Comparison of ENCODE assay signal across 23 cellular contexts in the genomic region with DNA sequence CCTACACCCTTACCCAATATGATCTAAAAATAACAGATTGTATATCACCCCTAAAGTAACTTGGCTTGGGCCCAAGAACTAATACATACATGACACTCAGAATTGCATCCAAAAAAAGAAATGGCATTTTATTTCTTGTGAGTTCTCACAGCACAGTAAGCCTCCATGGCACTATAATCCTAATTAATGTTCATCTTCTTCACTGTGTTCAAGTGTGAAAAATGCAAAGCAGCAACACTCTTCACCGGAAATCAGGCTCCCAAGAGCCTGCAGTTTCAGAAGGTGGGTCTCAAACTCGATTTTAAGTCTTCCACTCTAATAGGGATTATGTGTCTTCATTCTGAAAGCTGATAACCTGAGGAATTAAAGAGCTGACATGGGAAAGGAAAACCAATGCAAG.
"Had no signal": no experiment of that assay in that cellular context is flagged by ENCODE, and none has a peak within 500 bp of the region (broad histone marks: within the 10 kb centered on the region; RNA-seq: fewer than 3 reads in every experiment).

No MANE protein-coding gene starts in this region.

- H3K4me3 ChIP-seq: adrenal gland, heart right ventricle, ovary, right lobe of liver, suprapubic skin had no signal

- H3K9me3 Mint-ChIP-seq: activated naive CD4-positive, alpha-beta T cell treated with anti-CD3 and anti-CD28 coated beads, Interleukin-2, amount 50 U/mL, for 24 hours; activated T-cell treated with anti-CD3 and anti-CD28 coated beads, Interleukin-2, amount 50 U/mL, for 72 hours; immature natural killer cell had no signal

- H3K4me3 Mint-ChIP-seq: activated naive CD4-positive, alpha-beta T cell treated with anti-CD3 and anti-CD28 coated beads, Interleukin-2, amount 50 U/mL, for 24 hours; activated T-cell treated with anti-CD3 and anti-CD28 coated beads, Interleukin-2, amount 50 U/mL, for 72 hours; dendritic cell treated with granulocyte-macrophage colony-stimulating factor and Interleukin-4, amounts not matched to agents 40 ng/mL and 50 ng/mL, for 4 days; immature natural killer cell; stimulated activated naive CD8-positive, alpha-beta T cell treated with anti-CD3 and anti-CD28 coated beads, Interleukin-15, amount 100 ng/mL, for 72 hours had no signal

- DNase-seq: activated CD4-positive, alpha-beta T cell treated with anti-CD3 and anti-CD28 coated beads for 1 hour; activated CD8-positive, alpha-beta memory T cell treated with anti-CD3 and anti-CD28 coated beads for 24 hours; activated CD8-positive, alpha-beta memory T cell treated with anti-CD3 and anti-CD28 coated beads, Interleukin-2, amount 50 U/mL, for 48 hours; activated effector memory CD4-positive, alpha-beta T cell treated with anti-CD3 and anti-CD28 coated beads, Interleukin-2, amount 50 U/mL, for 16 hours; activated T-cell treated with anti-CD3 and anti-CD28 coated beads, Interleukin-2, amount 50 U/mL, for 72 hours; adrenal gland; cerebellar nuclear complex; effector CD8-positive, alpha-beta T cell; heart right ventricle; immature natural killer cell; kidney glomerular epithelial cell; left ventricle myocardium superior; ovary; right lobe of liver; small intestine; stimulated activated CD4-positive, alpha-beta T cell treated with anti-CD3 and anti-CD28 coated beads, Interleukin-4, amount 100 ng/mL, for 1 hour; stimulated activated naive CD8-positive, alpha-beta T cell treated with anti-CD3 and anti-CD28 coated beads, Interleukin-15, amount 100 ng/mL, for 72 hours; trophoblast cell; WERI-Rb-1 had no signal

- H3K36me3 ChIP-seq: adrenal gland, heart right ventricle, ovary, right lobe of liver, suprapubic skin, WERI-Rb-1 had no signal

- H3K9me3 ChIP-seq: adrenal gland, heart right ventricle, ovary, right lobe of liver, suprapubic skin had no signal

- H3K27me3 ChIP-seq: adrenal gland, heart right ventricle, ovary, right lobe of liver, suprapubic skin had no signal

- H3K36me3 Mint-ChIP-seq: activated naive CD4-positive, alpha-beta T cell treated with anti-CD3 and anti-CD28 coated beads, Interleukin-2, amount 50 U/mL, for 24 hours; immature natural killer cell had no signal

- H3K27ac Mint-ChIP-seq: activated naive CD4-positive, alpha-beta T cell treated with anti-CD3 and anti-CD28 coated beads, Interleukin-2, amount 50 U/mL, for 24 hours; activated T-cell treated with anti-CD3 and anti-CD28 coated beads, Interleukin-2, amount 50 U/mL, for 72 hours; dendritic cell treated with granulocyte-macrophage colony-stimulating factor and Interleukin-4, amounts not matched to agents 40 ng/mL and 50 ng/mL, for 4 days; immature natural killer cell; stimulated activated naive CD8-positive, alpha-beta T cell treated with anti-CD3 and anti-CD28 coated beads, Interleukin-15, amount 100 ng/mL, for 72 hours had no signal

- H3K4me1 Mint-ChIP-seq: activated naive CD4-positive, alpha-beta T cell treated with anti-CD3 and anti-CD28 coated beads, Interleukin-2, amount 50 U/mL, for 24 hours; immature natural killer cell; stimulated activated naive CD8-positive, alpha-beta T cell treated with anti-CD3 and anti-CD28 coated beads, Interleukin-15, amount 100 ng/mL, for 72 hours had no signal

- H3K4me1 ChIP-seq: adrenal gland, suprapubic skin had no signal

- H3K27ac ChIP-seq: adrenal gland, heart right ventricle, ovary, right lobe of liver, suprapubic skin, WERI-Rb-1 had no signal

- H3K27me3 Mint-ChIP-seq: dendritic cell treated with granulocyte-macrophage colony-stimulating factor and Interleukin-4, amounts not matched to agents 40 ng/mL and 50 ng/mL, for 4 days had no signal

- ATAC-seq: activated T-cell treated with anti-CD3 and anti-CD28 coated beads, Interleukin-2, amount 50 U/mL, for 72 hours; esophagus mucosa; heart right ventricle; left ventricle myocardium superior; right lobe of liver; stimulated activated naive CD8-positive, alpha-beta T cell treated with anti-CD3 and anti-CD28 coated beads, Interleukin-15, amount 100 ng/mL, for 72 hours had no signal
